ENCODE assay signal across 12 cellular contexts in genomic region chr17:82359451-82360074, GRCh38. TPM values are rescaled to one million over a fixed set of nuclear protein-coding genes. Genes with fewer than 3 reads are reported as not detected.
"Had no signal": no experiment of that assay in that cellular context is flagged by ENCODE, and none has a peak within 500 bp of the region (broad histone marks: within the 10 kb centered on the region; RNA-seq: fewer than 3 reads in every experiment).

No MANE protein-coding gene starts in this region.

RNA-seq across cellular contexts. Expression of gene TEX19, which starts 0.5 kb away (rescaled TPM):
- total RNA-seq: activated B cell treated with CpG ODN at 0.5 μM for 24 hours; activated CD4-positive, alpha-beta memory T cell treated with anti-CD3 and anti-CD28 coated beads for 36 hours; bronchial epithelial cell; Peyer's patch; Right ventricle myocardium inferior had no signal
- polyA plus RNA-seq: adrenal gland had no signal

RNA-seq across cellular contexts. Expression of gene UTS2R, which starts 12.0 kb away (rescaled TPM):
- total RNA-seq: activated B cell treated with CpG ODN at 0.5 μM for 24 hours; activated CD4-positive, alpha-beta memory T cell treated with anti-CD3 and anti-CD28 coated beads for 36 hours; activated naive CD4-positive, alpha-beta T cell treated with anti-CD3 and anti-CD28 coated beads for 36 hours; activated T-cell treated with anti-CD3 and anti-CD28 coated beads, Interleukin-2, amount 50 U/mL, for 4 hours; activated T-helper 1 cell treated with anti-CD3 and anti-CD28 coated beads, Interleukin-12 subunit alpha, Interleukin-12 subunit beta, Interleukin-2, Interleukin-4 antibody, amounts not matched to agents 30 ng/mL and 10 ng/mL and 1 ng/mL, durations not matched to agents 14 hours and 24 hours and 36 hours; adrenal gland; bronchial epithelial cell; M059J; PC-3; Peyer's patch; SK-MEL-5 had no signal
- polyA plus RNA-seq: adrenal gland had no signal

RNA-seq across cellular contexts. Expression of gene SECTM1, which starts 26.0 kb away (rescaled TPM):
- total RNA-seq: activated B cell treated with CpG ODN at 0.5 μM for 24 hours had no signal

RNA-seq across cellular contexts. Expression of gene CD7, which starts 42.2 kb away (rescaled TPM):
- total RNA-seq: bronchial epithelial cell, M059J, SK-MEL-5 had no signal
